Comparison of ENCODE assay signal across 1 cellular context in genomic region chr15:99058421-99058870, GRCh38.
TF ChIP-seq lines count a peak whose summit lies in the region.

No MANE protein-coding gene starts in this region.

TF ChIP-seq in IMR-90, 13 proteins besides CTCF, POLR2A, EP300 and RAD21 (continued from another document):
- TF ChIP-seq BHLHE40 (IDR thresholded peaks at IDR 0.05; ENCODE audit: low read depth, low read length), result no peak
- TF ChIP-seq ELK1 (IDR thresholded peaks at IDR 0.05; ENCODE audit: borderline replicate concordance, low read depth, low read length), result no peak
- no peak for TF ChIP-seq RFX5 (IDR thresholded peaks at IDR 0.05; ENCODE audit: low read depth, low read length)
